ENCODE assay signal across 8 cellular contexts in the genomic region with DNA sequence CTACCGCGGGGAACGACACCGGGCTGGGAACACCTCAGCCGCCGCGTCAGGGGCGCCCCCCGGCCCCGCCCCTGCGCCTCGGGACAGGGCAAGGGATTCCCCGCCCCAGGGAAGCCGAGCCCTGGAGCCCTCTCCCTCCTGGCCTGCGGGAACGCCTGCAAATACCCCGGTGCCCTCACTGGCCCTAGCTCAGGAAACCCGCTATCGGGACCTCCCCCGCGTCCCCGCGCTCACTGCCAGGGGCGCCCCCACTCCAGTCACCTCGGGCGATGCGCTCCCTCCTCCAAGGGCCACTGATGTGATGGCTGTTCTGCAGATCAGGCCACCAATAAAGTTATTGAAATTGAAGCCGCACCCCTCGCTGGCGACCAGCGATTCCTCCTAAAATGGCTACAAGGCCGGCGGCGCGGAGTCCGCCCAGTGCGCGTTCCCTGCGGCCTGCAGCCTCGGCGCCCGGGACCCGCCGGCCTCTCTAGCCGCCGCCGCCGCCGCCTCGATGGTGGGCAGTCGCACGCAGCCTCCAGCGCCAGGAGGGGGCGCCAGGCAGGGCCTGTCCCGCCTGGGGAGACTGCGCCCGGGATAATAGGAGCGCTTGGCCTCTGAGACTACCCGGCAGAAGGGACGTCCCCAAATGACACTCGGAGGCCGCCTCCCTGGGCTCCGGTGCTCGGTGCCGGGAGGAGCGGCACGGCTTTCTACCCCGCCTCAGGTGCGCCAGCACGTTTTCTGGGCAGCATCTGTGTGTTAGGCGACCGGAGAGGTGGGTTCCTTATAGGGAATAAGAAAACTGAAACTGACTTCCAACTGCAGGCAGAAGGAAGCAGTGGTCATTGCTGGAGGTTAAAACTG. TPM values are rescaled to one million over a fixed set of nuclear protein-coding genes. Genes with fewer than 3 reads are reported as not detected.
DNase-seq lines count a peak whose midpoint lies in the region; ATAC-seq and TF ChIP-seq lines count a peak whose summit lies in the region.

A gene with protein sequence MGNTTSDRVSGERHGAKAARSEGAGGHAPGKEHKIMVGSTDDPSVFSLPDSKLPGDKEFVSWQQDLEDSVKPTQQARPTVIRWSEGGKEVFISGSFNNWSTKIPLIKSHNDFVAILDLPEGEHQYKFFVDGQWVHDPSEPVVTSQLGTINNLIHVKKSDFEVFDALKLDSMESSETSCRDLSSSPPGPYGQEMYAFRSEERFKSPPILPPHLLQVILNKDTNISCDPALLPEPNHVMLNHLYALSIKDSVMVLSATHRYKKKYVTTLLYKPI (minus strand): TSS at position 303 of the 849 bp plus-strand sequence. CDS start 326 bp downstream, outside the sequence.

- POLR2A ChIA-PET in activated naive CD8-positive, alpha-beta T cell treated with anti-CD3 and anti-CD28 coated beads, Interleukin-2, amount 10 ng/mL, durations not matched to agents 7 days and 5 days (lab: Charles Lee) = interaction anchor here (0.8 to 1.8 kb wide), 5 partner anchors 11 to 93 kb away, joined by 3 to 11 read pairs (median 8); partner anchors contain the start of gene CHD1L

- H3K4me3 ChIP-seq in ovary (peak within 1 kb of the TSS; percentile 98), thymus (ENCODE audit: low read length) (peak within 1 kb of the TSS; percentile 90)

- intact Hi-C loops in Right ventricle myocardium inferior (cut with DNase I) (loop anchor here (1.0 to 5.0 kb wide), 2 partner anchors 55 to 71 kb away; partner anchors contain the start of gene FMO5), ovary (cut with DNase I) (loop anchor here (1.0 to 10.0 kb wide), 3 partner anchors 70 to 72 kb away; partner anchors contain the start of gene CHD1L (in 4 of the 4))

- 0% methylated on average over 45 to 72 of the region's 72 CpGs for WGBS in ovary, 3 donors
- WGBS in thymus = under 1% methylated on average over 72 of the region's 72 CpGs

- H3K36me3 Mint-ChIP-seq in activated naive CD8-positive, alpha-beta T cell treated with anti-CD3 and anti-CD28 coated beads, Interleukin-2, amount 10 ng/mL, durations not matched to agents 7 days and 5 days = peaks cover 20% of the 10 kb centered on the region

- H3K4me1 Mint-ChIP-seq in activated naive CD8-positive, alpha-beta T cell treated with anti-CD3 and anti-CD28 coated beads, Interleukin-2, amount 10 ng/mL, durations not matched to agents 7 days and 5 days = peaks cover 26% of the 10 kb centered on the region

- H3K9me3 ChIP-seq in ovary (no peaks in the 10 kb centered on the region), thymus (ENCODE audit: control insufficient read depth) (no peaks in the 10 kb centered on the region)

- no peak for TF ChIP-seq EP300 in ovary (IDR thresholded peaks at IDR 0.05)

- DNase-seq in NCI-H1092 (lab: John Stamatoyannopoulos, UW) (peak; percentile 95), SKM-1 (lab: John Stamatoyannopoulos, UW; ENCODE audit: unreplicated experiment) (peak; percentile 87), Right ventricle myocardium inferior (ENCODE audit: missing footprints) (peak; percentile 98), ovary (peak; percentile 94 to 98 (median 95))
- DNase-seq in activated naive CD8-positive, alpha-beta T cell treated with anti-CD3 and anti-CD28 coated beads, Interleukin-2, amount 10 ng/mL, durations not matched to agents 7 days and 5 days = peak; percentile 95

- H3K27ac ChIP-seq in ovary (peak within 1 kb of the TSS; percentile 79 to 86), thymus (ENCODE audit: low read depth) (peak within 1 kb of the TSS; percentile 94)

- peak; percentile 86 for ATAC-seq in HG02623 (IDR thresholded peaks at IDR 0.05; ENCODE audit: unreplicated experiment)
- peak; percentile 87 for ATAC-seq in activated naive CD8-positive, alpha-beta T cell treated with anti-CD3 and anti-CD28 coated beads, Interleukin-2, amount 10 ng/mL, durations not matched to agents 7 days and 5 days (ENCODE audit: low read depth)
- ATAC-seq in Right ventricle myocardium inferior = peak; percentile 98

- H3K4me1 ChIP-seq in ovary (ENCODE audit: insufficient read depth) (peaks cover 4% of the 10 kb centered on the region), thymus (ENCODE audit: control insufficient read depth, insufficient read depth, low read length) (peaks cover 6% of the 10 kb centered on the region)

- H3K27me3 ChIP-seq in ovary (no peaks in the 10 kb centered on the region), thymus (ENCODE audit: control insufficient read depth, insufficient read depth) (no peaks in the 10 kb centered on the region)

- peak within 1 kb of the TSS; percentile 99 for H3K4me3 Mint-ChIP-seq in activated naive CD8-positive, alpha-beta T cell treated with anti-CD3 and anti-CD28 coated beads, Interleukin-2, amount 10 ng/mL, durations not matched to agents 7 days and 5 days

- no peaks in the 10 kb centered on the region for H3K9me3 Mint-ChIP-seq in activated naive CD8-positive, alpha-beta T cell treated with anti-CD3 and anti-CD28 coated beads, Interleukin-2, amount 10 ng/mL, durations not matched to agents 7 days and 5 days

- peak within 1 kb of the TSS; percentile 97 for H3K27ac Mint-ChIP-seq in activated naive CD8-positive, alpha-beta T cell treated with anti-CD3 and anti-CD28 coated beads, Interleukin-2, amount 10 ng/mL, durations not matched to agents 7 days and 5 days

- no peaks in the 10 kb centered on the region for H3K36me3 ChIP-seq in ovary
- no peaks in the 10 kb centered on the region for H3K36me3 ChIP-seq in thymus (ENCODE audit: control insufficient read depth, insufficient read depth)

- TF ChIP-seq POLR2A in ovary (IDR thresholded peaks at IDR 0.05) = peak; percentile 48

- no peaks in the 10 kb centered on the region for H3K27me3 Mint-ChIP-seq in activated naive CD8-positive, alpha-beta T cell treated with anti-CD3 and anti-CD28 coated beads, Interleukin-2, amount 10 ng/mL, durations not matched to agents 7 days and 5 days

- TF ChIP-seq CTCF in GM12872 (IDR thresholded peaks at IDR 0.05; ENCODE audit: insufficient read depth, low read depth, low read length) (peak; percentile 74), ovary (IDR thresholded peaks at IDR 0.05) (peak; percentile 93 to 97 (median 96))

RNA-seq across cellular contexts. Expression of the gene that starts here (rescaled TPM):
- total RNA-seq in activated naive CD8-positive, alpha-beta T cell treated with anti-CD3 and anti-CD28 coated beads, Interleukin-2, amount 10 ng/mL, durations not matched to agents 7 days and 5 days = 10 to 100 TPM; 12.6 to 14.0 TPM
- 42.0 TPM for total RNA-seq in Right ventricle myocardium inferior
- total RNA-seq in ovary = 10 to 100 TPM in 6 of 7 donors, 1 to 10 TPM in 1; 10.0 to 15.8 (median 13.4) TPM
- polyA plus RNA-seq in ovary = 10 to 100 TPM in 1 of 2 donors, 1 to 10 TPM in 1; 7.8 to 19.6 TPM
- polyA plus RNA-seq in thymus = 10.1 TPM

Comparison
In these comparisons a context has a peak if more than half of its experiments do, and no peak if none do; other contexts are left out.
1. Peak in every context shown above with its lines: DNase-seq, ATAC-seq, H3K4me3 ChIP-seq and H3K27ac ChIP-seq.